ENCODE assay signal across 8 cellular contexts in the genomic region with DNA sequence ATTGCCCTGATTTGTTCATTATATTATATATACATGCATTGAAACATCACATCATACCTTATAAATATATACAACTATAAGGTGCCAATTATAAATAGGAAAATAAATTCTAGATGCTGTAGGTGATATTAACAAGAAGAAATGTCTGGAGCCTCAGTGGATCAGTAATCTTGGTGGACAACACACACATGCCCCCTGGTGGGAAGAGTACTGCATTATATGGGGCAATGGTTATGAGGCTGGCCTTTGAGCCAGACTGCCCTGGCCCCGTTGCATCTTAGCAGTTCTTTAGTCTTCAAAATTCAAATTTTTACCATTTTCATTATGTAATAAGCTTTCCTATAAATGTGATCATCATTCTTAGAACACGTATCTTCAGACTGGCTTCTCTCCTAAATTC.
DNase-seq lines count a peak whose midpoint lies in the region; ATAC-seq, FAIRE-seq and TF ChIP-seq lines count a peak whose summit lies in the region.

No MANE protein-coding gene starts in this region.

- H3K27ac Mint-ChIP-seq in stimulated activated effector memory CD8-positive, alpha-beta T cell treated with anti-CD3 and anti-CD28 coated beads, Interleukin-12 subunit alpha, Interleukin-12 subunit beta, amount 100 ng/mL, for 72 hours = no peak overlapping the region

- peak; percentile 64 for FAIRE-seq in GM12891 (lab: Jason Lieb, UNC)

- no peaks in the 10 kb centered on the region for H3F3A ChIP-seq in SK-N-SH (replicated peaks; ENCODE audit: insufficient read depth)

- H3K4me1 Mint-ChIP-seq in stimulated activated effector memory CD8-positive, alpha-beta T cell treated with anti-CD3 and anti-CD28 coated beads, Interleukin-12 subunit alpha, Interleukin-12 subunit beta, amount 100 ng/mL, for 72 hours = no peaks in the 10 kb centered on the region

- H3K4me3 ChIP-seq in SK-N-SH (ENCODE audit: low read depth in 2 of 2, low read length in 1 of 2) = no peak overlapping the region; a peak in 1 of 4 replicates

- H3K9me3 ChIP-seq in SK-N-SH = no peaks in the 10 kb centered on the region

- no peak overlapping the region for H3K4me2 ChIP-seq in SK-N-SH

- CTCF ChIA-PET in SK-N-SH (lab: Yijun Ruan, JAX) = interaction anchor here (0.6 to 1.6 kb wide), 7 partner anchors 14 to 471 kb away, joined by 3 to 5 read pairs (median 3); no protein-coding TSS in a partner anchor

- no peak overlapping the region for H2AFZ ChIP-seq in SK-N-SH (ENCODE audit: low read depth)

- peak; percentile 72 for TF ChIP-seq CTCF in SK-N-SH (IDR thresholded peaks at IDR 0.05)

- no peaks in the 10 kb centered on the region for H3K27me3 ChIP-seq in SK-N-SH (ENCODE audit: insufficient read depth)

- peak; percentile 71 for TF ChIP-seq RAD21 in SK-N-SH (IDR thresholded peaks at IDR 0.05; ENCODE audit: low read length)

- no peaks in the 10 kb centered on the region for H3K9me2 ChIP-seq in SK-N-SH

- H3K9me3 Mint-ChIP-seq in stimulated activated effector memory CD8-positive, alpha-beta T cell treated with anti-CD3 and anti-CD28 coated beads, Interleukin-12 subunit alpha, Interleukin-12 subunit beta, amount 100 ng/mL, for 72 hours = peaks cover 2% of the 10 kb centered on the region

- no peaks in the 10 kb centered on the region for H3K36me3 ChIP-seq in SK-N-SH (replicated peaks in 1 of 2; ENCODE audit: control insufficient read depth in 1 of 2, insufficient read depth in 2 of 2, low read length in 1 of 2)

- no peak overlapping the region for H3K4me3 Mint-ChIP-seq in stimulated activated effector memory CD8-positive, alpha-beta T cell treated with anti-CD3 and anti-CD28 coated beads, Interleukin-12 subunit alpha, Interleukin-12 subunit beta, amount 100 ng/mL, for 72 hours

- no peak overlapping the region for H3K27ac ChIP-seq in SK-N-SH (ENCODE audit: low read depth in 2 of 2, low read length in 1 of 2)

- DNase-seq in AG08395 (ENCODE audit: low spot score) = peak; percentile 75
- DNase-seq in GM12891 (ENCODE audit: insufficient read length, low spot score) = peak; percentile 19
- peak; percentile 42 for DNase-seq in SK-N-SH
- DNase-seq in iPS-NIHi11 (ENCODE audit: low spot score) = peak; percentile 35
- no peak for DNase-seq in stimulated activated effector memory CD8-positive, alpha-beta T cell treated with anti-CD3 and anti-CD28 coated beads, Interleukin-12 subunit alpha, Interleukin-12 subunit beta, amount 100 ng/mL, for 72 hours (ENCODE audit: low spot score in 2 of 2)
- DNase-seq in activated naive CD4-positive, alpha-beta T cell (lab: John Stamatoyannopoulos, UW) = no peak

- whole genome bisulfite sequencing in SK-N-SH (ENCODE audit: low lambda C conversion rate) = 65% methylated on average over 2 of the region's 2 CpGs

- no peaks in the 10 kb centered on the region for H3K36me3 Mint-ChIP-seq in stimulated activated effector memory CD8-positive, alpha-beta T cell treated with anti-CD3 and anti-CD28 coated beads, Interleukin-12 subunit alpha, Interleukin-12 subunit beta, amount 100 ng/mL, for 72 hours

- no peak for TF ChIP-seq EP300 in SK-N-SH (IDR thresholded peaks at IDR 0.05; ENCODE audit: borderline replicate concordance in 1 of 2, low read depth in 1 of 2, low read length in 1 of 2)

- no peaks in the 10 kb centered on the region for H4K20me1 ChIP-seq in SK-N-SH (ENCODE audit: insufficient read depth)

- H3K79me2 ChIP-seq in SK-N-SH (ENCODE audit: insufficient read depth) = no peaks in the 10 kb centered on the region

- no peak for TF ChIP-seq POLR2A in GM12891 (IDR thresholded peaks at IDR 0.05; ENCODE audit: low read depth, low read length)

- POLR2A ChIA-PET in SK-N-SH (lab: Yijun Ruan, JAX) = no interaction called here

- no peak overlapping the region for H3K9ac ChIP-seq in SK-N-SH

- ATAC-seq in HG03280 (IDR thresholded peaks at IDR 0.05; ENCODE audit: unreplicated experiment) = peak; percentile 82
- no peak for ATAC-seq in stimulated activated effector memory CD8-positive, alpha-beta T cell treated with anti-CD3 and anti-CD28 coated beads, Interleukin-12 subunit alpha, Interleukin-12 subunit beta, amount 100 ng/mL, for 72 hours
- no peak for ATAC-seq in GM21825 (IDR thresholded peaks at IDR 0.05; ENCODE audit: unreplicated experiment)

- no peaks in the 10 kb centered on the region; a peak in 1 of 4 replicates for H3K4me1 ChIP-seq in SK-N-SH (ENCODE audit: control insufficient read depth in 1 of 2, insufficient read depth in 2 of 2, low read depth in 1 of 2, low read length in 1 of 2)

TF ChIP-seq in GM12891, 5 proteins besides CTCF, POLR2A, EP300 and RAD21:
- TF ChIP-seq POLR2AphosphoS5 (IDR thresholded peaks at IDR 0.05; ENCODE audit: low read depth, low read length) (no peak), SPI1 (IDR thresholded peaks at IDR 0.05; ENCODE audit: low read depth, low read length) (no peak), TAF1 (IDR thresholded peaks at IDR 0.05; ENCODE audit: low read depth, low read length) (no peak), PAX5 (IDR thresholded peaks at IDR 0.05; ENCODE audit: insufficient read depth, low read length, severe bottlenecking) (no peak)

TF ChIP-seq in SK-N-SH, 30 proteins besides CTCF, POLR2A, EP300 and RAD21:
- TF ChIP-seq JUND (IDR thresholded peaks at IDR 0.05) (no peak), SMC3 (IDR thresholded peaks at IDR 0.05; ENCODE audit: low read depth, low read length) (peak; percentile 89)

Comparison
In these comparisons a context has a peak if more than half of its experiments do, and no peak if none do; other contexts are left out.
1. DNase-seq: peak in AG08395 (single experiment), GM12891 (single experiment), SK-N-SH (single experiment) and iPS-NIHi11 (single experiment); none in stimulated activated effector memory CD8-positive, alpha-beta T cell treated with anti-CD3 and anti-CD28 coated beads, Interleukin-12 subunit alpha, Interleukin-12 subunit beta, amount 100 ng/mL, for 72 hours (0 of 2) and activated naive CD4-positive, alpha-beta T cell (0 of 4).